ENCODE assay signal across 8 cellular contexts in the genomic region with DNA sequence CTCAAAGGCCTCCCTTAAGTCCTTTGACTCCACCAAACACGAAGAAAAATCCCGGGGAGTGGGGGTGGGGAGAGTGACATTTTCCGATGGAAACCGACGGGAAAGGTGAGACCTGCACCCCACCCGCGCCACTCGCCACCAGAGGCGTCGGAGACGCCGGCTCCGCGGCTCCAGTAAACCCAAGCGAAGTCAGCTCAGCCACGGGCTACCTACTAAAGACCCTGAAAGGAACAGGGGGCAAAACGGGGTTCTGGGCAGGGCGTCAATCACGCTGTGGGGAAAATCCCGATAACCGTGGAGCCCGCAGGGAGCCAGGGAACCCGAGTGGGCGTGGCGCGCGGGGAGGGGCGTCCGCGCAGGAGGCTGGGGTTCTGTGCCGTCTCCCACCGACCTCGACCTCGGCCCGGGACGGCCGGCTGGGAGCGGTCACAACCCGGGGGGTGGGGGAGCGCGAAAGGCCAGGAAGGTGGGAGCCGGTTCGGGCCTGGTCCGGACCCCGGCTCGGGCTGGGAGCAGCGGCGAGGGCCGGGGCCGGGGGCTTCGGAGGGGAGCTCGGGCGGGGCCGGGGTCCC. TPM values are rescaled to one million over a fixed set of nuclear protein-coding genes. Genes with fewer than 3 reads are reported as not detected.
A peak's percentile ranks its signal among the peaks of the same experiment; 100 is the strongest.
DNase-seq lines count a peak whose midpoint lies in the region; ATAC-seq and TF ChIP-seq lines count a peak whose summit lies in the region.

No MANE protein-coding gene starts in this region.

- H3K9me3 Mint-ChIP-seq in type B pancreatic cell, result no peaks in the 10 kb centered on the region

- H3K36me3 Mint-ChIP-seq in type B pancreatic cell, result no peaks in the 10 kb centered on the region

- peak overlapping the region; percentile 91 for H3K27ac Mint-ChIP-seq in type B pancreatic cell

- H3K36me3 ChIP-seq in KMS-11 (ENCODE audit: insufficient read depth), result no peaks in the 10 kb centered on the region; the same call in 1 of the 2 replicates
- H3K36me3 ChIP-seq in esophagus squamous epithelium, result peaks cover 3 to 24% (median 6%) of the 10 kb centered on the region in 3 donors

- H2AFZ ChIP-seq in KMS-11 (ENCODE audit: low read depth), result peak overlapping the region; percentile 56

- H3K4me3 Mint-ChIP-seq in type B pancreatic cell, result peak overlapping the region; percentile 87

- TF ChIP-seq CTCF in KMS-11 (conservative IDR thresholded peaks at IDR 0.05; ENCODE audit: low read depth, low read length) (no peak), esophagus squamous epithelium (IDR thresholded peaks at IDR 0.05) (peak in 1 of 6 experiments; percentile 20), omental fat pad (IDR thresholded peaks at IDR 0.05) (no peak), type B pancreatic cell (conservative IDR thresholded peaks at IDR 0.05) (peak; percentile 13)

- intact Hi-C loops in esophagus squamous epithelium (cut with DNase I), result loop anchor here (5.0 kb wide), 1 partner anchor 105 kb away; the partner anchor contains the start of gene TBCD

- no peak for TF ChIP-seq POLR2A in esophagus squamous epithelium (IDR thresholded peaks at IDR 0.05)

- H3K27me3 Mint-ChIP-seq in type B pancreatic cell, result no peaks in the 10 kb centered on the region

- H3K27ac ChIP-seq in KMS-11, result peak overlapping the region; percentile 78
- H3K27ac ChIP-seq in esophagus squamous epithelium, result peak overlapping the region; percentile 98 to 100 (median 98)

- H3K4me2 ChIP-seq in KMS-11, result peak overlapping the region; percentile 100

- ATAC-seq in GM21576 (IDR thresholded peaks at IDR 0.05; ENCODE audit: unreplicated experiment), result peak; percentile 14
- peak; percentile 25 for ATAC-seq in omental fat pad (ENCODE audit: low FRiP score)

- peaks cover 14% of the 10 kb centered on the region for H3K4me1 Mint-ChIP-seq in type B pancreatic cell (ENCODE audit: unreplicated experiment)

- peaks cover 12% of the 10 kb centered on the region for H4K20me1 ChIP-seq in KMS-11 (ENCODE audit: insufficient read depth)

- H3K27me3 ChIP-seq in KMS-11 (ENCODE audit: insufficient read depth, low read depth) (no peaks in the 10 kb centered on the region), esophagus squamous epithelium (no peaks in the 10 kb centered on the region)

- no peaks in the 10 kb centered on the region for H3K9me3 ChIP-seq in esophagus squamous epithelium

- no peak overlapping the region for H3K4me3 ChIP-seq in KMS-11 (IDR thresholded peaks at IDR 0.05; ENCODE audit: insufficient read depth, low read depth, low read length)
- peak overlapping the region; percentile 72 to 100 (median 90) for H3K4me3 ChIP-seq in esophagus squamous epithelium

- peak overlapping the region; percentile 75 for H3K9ac ChIP-seq in KMS-11

- DNase-seq in COLO829 (ENCODE audit: low spot score), result peak; percentile 35
- peak; percentile 36 for DNase-seq in activated T-cell treated with anti-CD3 and anti-CD28 coated beads for 4 hours
- no peak for DNase-seq in esophagus squamous epithelium (lab: John Stamatoyannopoulos, UW)
- DNase-seq in omental fat pad (ENCODE audit: low spot score), result no peak
- no peak for DNase-seq in type B pancreatic cell (ENCODE audit: extremely low spot score, unreplicated experiment)
- no peak for DNase-seq in NCI-H2029 (lab: John Stamatoyannopoulos, UW)

- H3K4me1 ChIP-seq in KMS-11 (ENCODE audit: low read depth, poor library complexity, severe bottlenecking) (peaks cover 23% of the 10 kb centered on the region), esophagus squamous epithelium (peaks cover 8 to 43% (median 17%) of the 10 kb centered on the region in 3 donors)

- 1% methylated on average over 24 to 35 of the region's 54 CpGs for WGBS in esophagus squamous epithelium, 2 donors

- H3K79me2 ChIP-seq in KMS-11 (ENCODE audit: insufficient read depth, low read depth), result peaks cover 51% of the 10 kb centered on the region

RNA-seq across cellular contexts. Expression of gene WDR45B, which starts 0.6 kb away (rescaled TPM):
- total RNA-seq in esophagus squamous epithelium (100 to 1,000 TPM in 1 of 4 donors, 10 to 100 TPM in 3; 85.1 to 104 (median 89.3) TPM), omental fat pad (100 to 1,000 TPM in 1 of 4 donors, 10 to 100 TPM in 3; 63.0 to 139 (median 86.0) TPM), type B pancreatic cell (ENCODE audit: low replicate concordance) (74.0 and 100 TPM in 2 replicates)

RNA-seq across cellular contexts. Expression of gene RAB40B, which starts 50.8 kb away (rescaled TPM):
- total RNA-seq in esophagus squamous epithelium (10 to 100 TPM in 2 of 4 donors, 1 to 10 TPM in 2; 3.4 to 20.8 (median 9.8) TPM), omental fat pad (10 to 100 TPM in 1 of 4 donors, 1 to 10 TPM in 3; 8.0 to 12.3 (median 9.6) TPM), type B pancreatic cell (ENCODE audit: low replicate concordance) (16.7 and 18.9 TPM in 2 replicates)

Comparison
In these comparisons a context has a peak if more than half of its experiments do, and no peak if none do; other contexts are left out.
1. DNase-seq: peak in COLO829 (single experiment) and activated T-cell treated with anti-CD3 and anti-CD28 coated beads for 4 hours (single experiment); none in esophagus squamous epithelium (single experiment), omental fat pad (single experiment), type B pancreatic cell (single experiment) and NCI-H2029 (single experiment).